9 cellular contexts compared by ENCODE assay signal in genomic region chr22:30212363-30212995, GRCh38. TPM values are rescaled to one million over a fixed set of nuclear protein-coding genes. Genes with fewer than 3 reads are reported as not detected.
A peak's percentile ranks its signal among the peaks of the same experiment; 100 is the strongest.
DNase-seq lines count a peak whose midpoint lies in the region; ATAC-seq, FAIRE-seq and TF ChIP-seq lines count a peak whose summit lies in the region.
"Had no signal": no experiment of that assay in that cellular context is flagged by ENCODE, and none has a peak within 500 bp of the region (broad histone marks: within the 10 kb centered on the region; RNA-seq: fewer than 3 reads in every experiment).

No MANE protein-coding gene starts in this region.

- intact Hi-C loops in naive thymus-derived CD4-positive, alpha-beta T cell (cut with micrococcal nuclease), result no loop called here

- peak overlapping the region in 1 of 10 donors; percentile 19 for H3K4me3 Mint-ChIP-seq in naive thymus-derived CD4-positive, alpha-beta T cell

- no peak overlapping the region for H3K27ac ChIP-seq in naive thymus-derived CD4-positive, alpha-beta T cell (ENCODE audit: low read depth, low read length)

- POLR2A ChIA-PET in naive thymus-derived CD4-positive, alpha-beta T cell (lab: Charles Lee), result no interaction called here

- no peaks in the 10 kb centered on the region for H3K27me3 Mint-ChIP-seq in naive thymus-derived CD4-positive, alpha-beta T cell

- FAIRE-seq in G401.6 (lab: Jason Lieb, UNC) (peak; percentile 100), HTR-8/SVneo (lab: Jason Lieb, UNC) (no peak)
- FAIRE-seq: islet of Langerhans had no signal

- H3K4me1 Mint-ChIP-seq in naive thymus-derived CD4-positive, alpha-beta T cell, result peaks cover 12 to 61% (median 23%) of the 10 kb centered on the region in 7 donors

- no peaks in the 10 kb centered on the region for H3K9me3 ChIP-seq in naive thymus-derived CD4-positive, alpha-beta T cell (ENCODE audit: control insufficient read depth in 2 of 3, low read length in 3 of 3)

- H3K36me3 ChIP-seq in naive thymus-derived CD4-positive, alpha-beta T cell (ENCODE audit: control insufficient read depth in 2 of 3, insufficient read depth in 3 of 3, low read length in 3 of 3), result no peaks in the 10 kb centered on the region

- ATAC-seq in naive thymus-derived CD4-positive, alpha-beta T cell, result peak; percentile 77
- ATAC-seq in HG02884 (IDR thresholded peaks at IDR 0.05; ENCODE audit: unreplicated experiment), result no peak
- no peak for ATAC-seq in GM19467 (IDR thresholded peaks at IDR 0.05; ENCODE audit: unreplicated experiment)

- peak; percentile 35 for TF ChIP-seq CTCF in choroid plexus epithelial cell (conservative IDR thresholded peaks at IDR 0.05; ENCODE audit: low read depth, low read length)

- H3K36me3 Mint-ChIP-seq in naive thymus-derived CD4-positive, alpha-beta T cell, result no peaks in the 10 kb centered on the region

- H3K9me3 Mint-ChIP-seq in naive thymus-derived CD4-positive, alpha-beta T cell, result peaks cover 0 to 1% (median 0%) of the 10 kb centered on the region in 11 donors

- DNase-seq in NCI-H774 (lab: John Stamatoyannopoulos, UW) (peak; percentile 3), choroid plexus epithelial cell (ENCODE audit: low read depth) (peak; percentile 97), HTR-8/SVneo (ENCODE audit: insufficient read length, low spot score) (no peak), NCI-H1436 treated with DMSO at 0.1 percent for 48 hours (lab: John Stamatoyannopoulos, UW) (no peak)
- DNase-seq in naive thymus-derived CD4-positive, alpha-beta T cell, result peak in 1 of 9 donors; percentile 36

- no peaks in the 10 kb centered on the region for H3K4me1 ChIP-seq in naive thymus-derived CD4-positive, alpha-beta T cell (ENCODE audit: control insufficient read depth in 2 of 2, insufficient read depth in 2 of 2, low read length in 2 of 2)

- H3K27ac Mint-ChIP-seq in naive thymus-derived CD4-positive, alpha-beta T cell, result peak overlapping the region in 1 of 9 donors; percentile 82

- CTCF ChIA-PET in naive thymus-derived CD4-positive, alpha-beta T cell (lab: Charles Lee), result interaction anchor here (1.0 kb wide), 1 partner anchor 10 kb away, joined by 5 read pairs; no protein-coding TSS in a partner anchor

- no peak overlapping the region for H3K4me3 ChIP-seq in choroid plexus epithelial cell (ENCODE audit: low read depth, low read length)
- H3K4me3 ChIP-seq in naive thymus-derived CD4-positive, alpha-beta T cell (ENCODE audit: low read length), result no peak overlapping the region

- H3K27me3 ChIP-seq in naive thymus-derived CD4-positive, alpha-beta T cell (ENCODE audit: control insufficient read depth in 2 of 2, insufficient read depth in 2 of 2, low read length in 2 of 2), result no peaks in the 10 kb centered on the region

RNA-seq across cellular contexts. Expression of gene LIF, which starts 34.1 kb away (rescaled TPM):
- total RNA-seq in naive thymus-derived CD4-positive, alpha-beta T cell, result 100 to 1,000 TPM in 1 of 5 experiments, under 1 TPM in 2, not detected in 2; 0.64 to 260 (median 0.98) TPM
- not detected for polyA plus RNA-seq in naive thymus-derived CD4-positive, alpha-beta T cell

RNA-seq across cellular contexts. Expression of gene OSM, which starts 54.2 kb away (rescaled TPM):
- total RNA-seq in naive thymus-derived CD4-positive, alpha-beta T cell, result 100 to 1,000 TPM in 1 of 5 experiments, 10 to 100 TPM in 2, 1 to 10 TPM in 1, under 1 TPM in 1; 0.49 to 158 (median 46.0) TPM
- 1 to 10 TPM; 2.0 to 6.3 TPM for polyA plus RNA-seq in naive thymus-derived CD4-positive, alpha-beta T cell

Comparison
In these comparisons a context has a peak if more than half of its experiments do, and no peak if none do; other contexts are left out.
1. DNase-seq: peak in NCI-H774 (single experiment) and choroid plexus epithelial cell (single experiment); none in HTR-8/SVneo (single experiment) and NCI-H1436 treated with DMSO at 0.1 percent for 48 hours (single experiment).